In the genomic region with DNA sequence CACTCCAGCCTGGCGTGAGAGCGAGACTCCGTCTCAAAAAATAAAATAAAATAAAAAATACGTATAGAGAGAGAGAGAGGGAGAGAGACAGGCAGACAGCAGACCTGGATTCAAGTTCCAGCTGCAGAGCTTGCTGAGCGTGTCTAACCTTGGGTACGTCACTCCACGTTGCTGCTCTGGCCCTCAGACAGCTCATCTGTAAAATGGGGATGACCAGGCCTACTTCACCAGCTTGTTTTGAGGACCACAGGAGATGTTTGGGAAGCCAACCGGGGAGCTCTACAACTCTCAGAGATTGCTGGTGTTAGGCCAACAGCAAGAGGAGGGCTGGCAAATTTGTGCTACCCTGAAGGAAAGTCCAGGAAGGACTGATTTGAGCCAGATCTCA, we compare ENCODE assay signal across 8 cellular contexts. TPM values are rescaled to one million over a fixed set of nuclear protein-coding genes. Genes with fewer than 3 reads are reported as not detected.
DNase-seq lines count a peak whose midpoint lies in the region; ATAC-seq and TF ChIP-seq lines count a peak whose summit lies in the region.

No MANE protein-coding gene starts in this region.

- H3K27me3 Mint-ChIP-seq in naive thymus-derived CD4-positive, alpha-beta T cell, result no peaks in the 10 kb centered on the region

- H3K4me1 Mint-ChIP-seq in naive thymus-derived CD4-positive, alpha-beta T cell, result peaks cover 47 to 68% (median 62%) of the 10 kb centered on the region in 7 donors

- 0 out of 2 replicates have a peak, but pooled peaks cover 6% of the 10 kb centered on the region for H3K36me3 ChIP-seq in KOPT-K1 (ENCODE audit: insufficient read depth, low read length)
- H3K36me3 ChIP-seq in naive thymus-derived CD4-positive, alpha-beta T cell (ENCODE audit: control insufficient read depth in 2 of 3, insufficient read depth in 3 of 3, low read length in 3 of 3), result no peaks in the 10 kb centered on the region

- peaks cover 0 to 2% (median 0%) of the 10 kb centered on the region in 11 donors for H3K9me3 Mint-ChIP-seq in naive thymus-derived CD4-positive, alpha-beta T cell

- peaks cover 0 to 23% (median 0%) of the 10 kb centered on the region in 5 donors for H3K36me3 Mint-ChIP-seq in naive thymus-derived CD4-positive, alpha-beta T cell

- H3K4me1 ChIP-seq in naive thymus-derived CD4-positive, alpha-beta T cell (ENCODE audit: control insufficient read depth in 2 of 2, insufficient read depth in 2 of 2, low read length in 2 of 2), result peaks cover 19 to 47% of the 10 kb centered on the region in 2 donors

- H3K27ac Mint-ChIP-seq in naive thymus-derived CD4-positive, alpha-beta T cell, result peak overlapping the region; percentile 90 to 99 (median 97)

- TF ChIP-seq CTCF in AG09309 (IDR thresholded peaks at IDR 0.05; ENCODE audit: control insufficient read depth, insufficient read depth, low read depth, low read length, missing control alignments) (no peak), choroid plexus epithelial cell (conservative IDR thresholded peaks at IDR 0.05; ENCODE audit: low read depth, low read length) (no peak)

- no peak for ATAC-seq in naive thymus-derived CD4-positive, alpha-beta T cell

- H3K9me3 ChIP-seq in KOPT-K1 (ENCODE audit: insufficient read depth, low read length, poor library complexity, severe bottlenecking), result no peaks in the 10 kb centered on the region
- H3K9me3 ChIP-seq in naive thymus-derived CD4-positive, alpha-beta T cell (ENCODE audit: control insufficient read depth in 2 of 3, low read length in 3 of 3), result no peaks in the 10 kb centered on the region

- H3K4me3 ChIP-seq in AG09309 (ENCODE audit: control insufficient read depth, low read depth, low read length) (peak overlapping the region; percentile 84), choroid plexus epithelial cell (ENCODE audit: low read depth, low read length) (peak overlapping the region; percentile 81)
- peak overlapping the region; percentile 45 for H3K4me3 ChIP-seq in naive thymus-derived CD4-positive, alpha-beta T cell (ENCODE audit: low read length)

- DNase-seq in AG09309 (ENCODE audit: low read depth), result no peak
- no peak for DNase-seq in choroid plexus epithelial cell (ENCODE audit: low read depth)
- no peak for DNase-seq in naive thymus-derived CD4-positive, alpha-beta T cell
- DNase-seq in NCI-H1694 treated with DMSO at 0.1 percent for 48 hours (lab: John Stamatoyannopoulos, UW), result no peak
- no peak for DNase-seq in C1 segment of cervical spinal cord (lab: John Stamatoyannopoulos, UW)
- no peak for DNase-seq in T1000 (lab: John Stamatoyannopoulos, UW)
- DNase-seq in NCI-H526 treated with DMSO at 0.1 percent for 48 hours (lab: John Stamatoyannopoulos, UW), result no peak

- H3K4me3 Mint-ChIP-seq in naive thymus-derived CD4-positive, alpha-beta T cell, result peak overlapping the region; percentile 89 to 98 (median 95)

- POLR2A ChIA-PET in naive thymus-derived CD4-positive, alpha-beta T cell (lab: Charles Lee), result interaction anchor here (1.2 to 5.5 kb wide), 3 partner anchors 11 to 57 kb away, joined by 3 to 49 read pairs (median 10); no protein-coding TSS in a partner anchor

- intact Hi-C loops in naive thymus-derived CD4-positive, alpha-beta T cell (cut with micrococcal nuclease), result loop anchor here (1.0 to 10.0 kb wide), 6 partner anchors 9 to 741 kb away; partner anchors contain the start of genes LPGAT1 (in 1 of the 2), RCOR3 (in 1 of the 2) and SLC30A1 (in 1 of the 2)

- CTCF ChIA-PET in naive thymus-derived CD4-positive, alpha-beta T cell (lab: Charles Lee), result interaction anchor here (0.8 to 9.8 kb wide), 4 partner anchors 11 to 153 kb away, joined by 3 to 82 read pairs (median 14); no protein-coding TSS in a partner anchor

- H3K27me3 ChIP-seq in naive thymus-derived CD4-positive, alpha-beta T cell (ENCODE audit: control insufficient read depth in 2 of 2, insufficient read depth in 2 of 2, low read length in 2 of 2), result no peaks in the 10 kb centered on the region

- peak overlapping the region; percentile 81 for H3K27ac ChIP-seq in KOPT-K1 (ENCODE audit: low read depth, low read length, poor library complexity, severe bottlenecking)
- H3K27ac ChIP-seq in naive thymus-derived CD4-positive, alpha-beta T cell (ENCODE audit: low read depth, low read length), result peak overlapping the region; percentile 82

RNA-seq across cellular contexts. Expression of gene TRAF5, which starts 0.5 kb away (rescaled TPM):
- total RNA-seq in naive thymus-derived CD4-positive, alpha-beta T cell, result 10 to 100 TPM; 36.2 to 72.2 (median 55.8) TPM
- 10 to 100 TPM; 19.1 to 29.0 TPM for polyA plus RNA-seq in naive thymus-derived CD4-positive, alpha-beta T cell
